ENCODE assay signal across 27 cellular contexts in genomic region chr7:146690987-146691386, GRCh38.
A peak's percentile ranks its signal among the peaks of the same experiment; 100 is the strongest.
DNase-seq lines count a peak whose midpoint lies in the region; ATAC-seq, FAIRE-seq and TF ChIP-seq lines count a peak whose summit lies in the region.
"Had no signal": no experiment of that assay in that cellular context is flagged by ENCODE, and none has a peak within 500 bp of the region (broad histone marks: within the 10 kb centered on the region; RNA-seq: fewer than 3 reads in every experiment).

No MANE protein-coding gene starts in this region.

- peaks cover 0 to 2% of the 10 kb centered on the region in 2 experiments; a peak in 2 of 4 replicates for H3K4me1 ChIP-seq in SK-N-SH (ENCODE audit: control insufficient read depth in 1 of 2, insufficient read depth in 2 of 2, low read depth in 1 of 2, low read length in 1 of 2)
- no peaks in the 10 kb centered on the region for H3K4me1 ChIP-seq in A549
- peaks cover 35% of the 10 kb centered on the region for H3K4me1 ChIP-seq in OCI-LY1 (ENCODE audit: insufficient read depth, low read length, severe bottlenecking)
- no peaks in the 10 kb centered on the region for H3K4me1 ChIP-seq in K562 (replicated peaks in 1 of 2; ENCODE audit: control insufficient read depth in 2 of 2, insufficient read depth in 2 of 2, low read length in 2 of 2)
- H3K4me1 ChIP-seq in GM23248 (ENCODE audit: insufficient read depth): no peaks in the 10 kb centered on the region
- H3K4me1 ChIP-seq in esophagus squamous epithelium: no peaks in the 10 kb centered on the region
- H3K4me1 ChIP-seq: BE2C, BLaER1 had no signal

- H3K27ac ChIP-seq in SK-N-SH (ENCODE audit: low read depth in 2 of 2, low read length in 1 of 2) (no peak overlapping the region), A549 (no peak overlapping the region), OCI-LY1 (ENCODE audit: low read depth, low read length, poor library complexity, severe bottlenecking) (no peak overlapping the region), K562 (ENCODE audit: extremely low read depth, low read depth, low read length) (no peak overlapping the region), GM23248 (no peak overlapping the region), esophagus squamous epithelium (no peak overlapping the region)
- H3K27ac ChIP-seq: 22Rv1, BLaER1 had no signal

- TF ChIP-seq POLR2A in A549 (IDR thresholded peaks at IDR 0.05; ENCODE audit: low read length) (no peak), K562 (conservative IDR thresholded peaks at IDR 0.05) (no peak), esophagus squamous epithelium (IDR thresholded peaks at IDR 0.05) (no peak)

- CTCF ChIA-PET in SK-N-SH (lab: Yijun Ruan, JAX): interaction anchor here (0.9 to 1.0 kb wide), 2 partner anchors 31 to 34 kb away, joined by 3 read pairs; no protein-coding TSS in a partner anchor
- CTCF ChIA-PET in A549 (lab: Yijun Ruan, JAX): no interaction called here
- CTCF ChIA-PET in K562 (lab: Yijun Ruan, JAX; ENCODE audit: low intra/inter-chr PET ratio): no interaction called here

- H3K27me3 ChIP-seq in SK-N-SH (ENCODE audit: insufficient read depth) (no peaks in the 10 kb centered on the region), OCI-LY1 (ENCODE audit: insufficient read depth, low read length) (no peaks in the 10 kb centered on the region), K562 (ENCODE audit: control insufficient read depth in 2 of 2, insufficient read depth in 2 of 2, low read length in 2 of 2) (no peaks in the 10 kb centered on the region), GM23248 (replicated peaks; ENCODE audit: insufficient read depth) (no peaks in the 10 kb centered on the region), esophagus squamous epithelium (no peaks in the 10 kb centered on the region)
- H3K27me3 ChIP-seq: BE2C, BLaER1 had no signal

- TF ChIP-seq EP300 in SK-N-SH (IDR thresholded peaks at IDR 0.05; ENCODE audit: borderline replicate concordance in 1 of 2, low read depth in 1 of 2, low read length in 1 of 2) (no peak), A549 (IDR thresholded peaks at IDR 0.05) (no peak), K562 (IDR thresholded peaks at IDR 0.05; ENCODE audit: low read length) (no peak)

- no peak overlapping the region for H3K4me3 ChIP-seq in SK-N-SH (ENCODE audit: low read depth in 2 of 2, low read length in 1 of 2)
- no peak overlapping the region for H3K4me3 ChIP-seq in A549
- H3K4me3 ChIP-seq in OCI-LY1 (ENCODE audit: low read depth, low read length, poor library complexity, severe bottlenecking): no peak overlapping the region
- H3K4me3 ChIP-seq in K562: no peak overlapping the region
- no peak overlapping the region for H3K4me3 ChIP-seq in GM23248
- no peak overlapping the region for H3K4me3 ChIP-seq in esophagus squamous epithelium
- H3K4me3 ChIP-seq: BLaER1, GM12878 had no signal

- no peaks in the 10 kb centered on the region for H3K79me2 ChIP-seq in SK-N-SH (ENCODE audit: insufficient read depth)
- H3K79me2 ChIP-seq in OCI-LY1 (ENCODE audit: insufficient read depth, low read length): no peaks in the 10 kb centered on the region
- H3K79me2 ChIP-seq in K562 (ENCODE audit: control insufficient read depth, insufficient read depth, low read length): no peaks in the 10 kb centered on the region
- H3K79me2 ChIP-seq in GM23248 (ENCODE audit: insufficient read depth): no peaks in the 10 kb centered on the region

- POLR2A ChIA-PET in SK-N-SH (lab: Yijun Ruan, JAX): no interaction called here
- POLR2A ChIA-PET in A549 (lab: Yijun Ruan, JAX): no interaction called here
- POLR2A ChIA-PET in K562 (lab: Yijun Ruan, JAX): no interaction called here

- in situ Hi-C loops in K562 (cut with MboI): no loop called here
- in situ Hi-C loops in GM23248 (cut with MboI): no loop called here

- no peak for TF ChIP-seq RAD21 in SK-N-SH (IDR thresholded peaks at IDR 0.05; ENCODE audit: low read length)
- TF ChIP-seq RAD21 in A549 (conservative IDR thresholded peaks at IDR 0.05 in 1 of 2, IDR thresholded peaks at IDR 0.05 in 1 of 2): no peak
- no peak for TF ChIP-seq RAD21 in K562 (CRISPR knock-in tag; conservative IDR thresholded peaks at IDR 0.05 in 1 of 2, IDR thresholded peaks at IDR 0.05 in 1 of 2)

- no peaks in the 10 kb centered on the region for H3F3A ChIP-seq in SK-N-SH (replicated peaks; ENCODE audit: insufficient read depth)
- no peaks in the 10 kb centered on the region for H3F3A ChIP-seq in OCI-LY1 (ENCODE audit: insufficient read depth, low read length)
- H3F3A ChIP-seq in GM23248 (ENCODE audit: insufficient read depth): no peaks in the 10 kb centered on the region

- no peak overlapping the region for H2AFZ ChIP-seq in SK-N-SH (ENCODE audit: low read depth)
- H2AFZ ChIP-seq in OCI-LY1 (ENCODE audit: low read length): peak overlapping the region; percentile 98; the same call in 1 of the 2 replicates
- no peak overlapping the region for H2AFZ ChIP-seq in K562 (ENCODE audit: low read depth, low read length)
- no peak overlapping the region for H2AFZ ChIP-seq in GM23248

- BruUV-seq in K562 (replicated peaks; lab: Mats Ljungman, UMichigan): no TSS peak

- H3K9me2 ChIP-seq in SK-N-SH: no peaks in the 10 kb centered on the region
- H3K9me2 ChIP-seq in OCI-LY1 (ENCODE audit: low read depth, low read length): no peaks in the 10 kb centered on the region
- no peaks in the 10 kb centered on the region for H3K9me2 ChIP-seq in GM23248 (ENCODE audit: insufficient read depth)

- H3K9ac ChIP-seq in SK-N-SH (no peak overlapping the region), OCI-LY1 (ENCODE audit: low read length) (no peak overlapping the region), K562 (ENCODE audit: insufficient read depth in 1 of 2, low read depth in 2 of 2, low read length in 2 of 2) (no peak overlapping the region), GM23248 (no peak overlapping the region)
- H3K9ac ChIP-seq: BLaER1 had no signal

- H3K9me1 ChIP-seq in K562 (ENCODE audit: control insufficient read depth, insufficient read depth, low read length): no peaks in the 10 kb centered on the region

- no peaks in the 10 kb centered on the region for H4K20me1 ChIP-seq in SK-N-SH (ENCODE audit: insufficient read depth)
- no peaks in the 10 kb centered on the region for H4K20me1 ChIP-seq in OCI-LY1 (ENCODE audit: insufficient read depth, low read length)
- no peaks in the 10 kb centered on the region for H4K20me1 ChIP-seq in K562 (replicated peaks; ENCODE audit: control insufficient read depth, insufficient read depth, low read length)
- no peaks in the 10 kb centered on the region for H4K20me1 ChIP-seq in GM23248 (ENCODE audit: insufficient read depth)
- H4K20me1 ChIP-seq: BLaER1 had no signal

- H3K4me2 ChIP-seq in SK-N-SH (no peak overlapping the region), A549 (no peak overlapping the region), OCI-LY1 (ENCODE audit: low read length) (no peak overlapping the region), K562 (ENCODE audit: insufficient read depth, low read length) (no peak overlapping the region), GM23248 (ENCODE audit: unreplicated experiment) (no peak overlapping the region)
- H3K4me2 ChIP-seq: BLaER1 had no signal

- no peak for TF ChIP-seq CTCF in SK-N-SH (IDR thresholded peaks at IDR 0.05)
- no peak for TF ChIP-seq CTCF in A549 (IDR thresholded peaks at IDR 0.05)
- TF ChIP-seq CTCF in OCI-LY1 (IDR thresholded peaks at IDR 0.05; ENCODE audit: low read length): no peak
- no peak for TF ChIP-seq CTCF in K562 (IDR thresholded peaks at IDR 0.05 in 2 of 3, conservative IDR thresholded peaks at IDR 0.05 in 1 of 3; ENCODE audit: insufficient read depth in 2 of 3, low read depth in 1 of 3, low read length in 3 of 3)
- no peak for TF ChIP-seq CTCF in esophagus squamous epithelium (IDR thresholded peaks at IDR 0.05)

- no peaks in the 10 kb centered on the region for H3K9me3 ChIP-seq in SK-N-SH
- no peaks in the 10 kb centered on the region for H3K9me3 ChIP-seq in A549
- H3K9me3 ChIP-seq in OCI-LY1 (ENCODE audit: low read length): peaks cover 38% of the 10 kb centered on the region
- no peaks in the 10 kb centered on the region for H3K9me3 ChIP-seq in K562 (replicated peaks; ENCODE audit: control insufficient read depth, insufficient read depth, low read depth, low read length)
- H3K9me3 ChIP-seq in GM23248 (ENCODE audit: low read depth): no peaks in the 10 kb centered on the region
- no peaks in the 10 kb centered on the region for H3K9me3 ChIP-seq in esophagus squamous epithelium
- H3K9me3 ChIP-seq: BE2C, BLaER1 had no signal

- FAIRE-seq in A549 (lab: Jason Lieb, UNC) (no peak), K562 (lab: Jason Lieb, UNC) (no peak)
- FAIRE-seq: GM12878, GM12892, GM18507 had no signal

- no peaks in the 10 kb centered on the region for H3K36me3 ChIP-seq in SK-N-SH (replicated peaks in 1 of 2; ENCODE audit: control insufficient read depth in 1 of 2, insufficient read depth in 2 of 2, low read length in 1 of 2)
- peaks cover 8% of the 10 kb centered on the region; the same call in 1 of the 2 replicates for H3K36me3 ChIP-seq in OCI-LY1 (ENCODE audit: insufficient read depth, low read length)
- H3K36me3 ChIP-seq in K562 (ENCODE audit: control insufficient read depth, insufficient read depth, low read length): no peaks in the 10 kb centered on the region
- no peaks in the 10 kb centered on the region for H3K36me3 ChIP-seq in GM23248 (ENCODE audit: low read depth)
- H3K36me3 ChIP-seq in esophagus squamous epithelium: no peaks in the 10 kb centered on the region
- H3K36me3 ChIP-seq: BE2C, BLaER1 had no signal

- DNase-seq in SK-N-SH (no peak), A549 (ENCODE audit: low read depth in 1 of 2, low spot score in 1 of 2) (no peak), K562 (ENCODE audit: extremely low read depth in 1 of 4, low spot score in 3 of 4) (no peak), cerebellar cortex (ENCODE audit: low spot score) (no peak), GM23248 (no peak), esophagus squamous epithelium (lab: John Stamatoyannopoulos, UW) (no peak)
- DNase-seq: ACHN; BE2C; C1 segment of cervical spinal cord; CD4-positive, alpha-beta memory T cell; CD4-positive, CD25-positive, alpha-beta regulatory T cell; CD8-positive, alpha-beta memory T cell; COR-L47; DMS 273 treated with DMSO at 0.1 percent for 48 hours; DMS153; DMS53; DMS79; DND-41; EL; GDM1 had no signal

- intact Hi-C loops in K562 (cut with micrococcal nuclease): no loop called here
- intact Hi-C loops in esophagus squamous epithelium (cut with DNase I): no loop called here

- 46% methylated on average over 3 of the region's 3 CpGs for WGBS in SK-N-SH (ENCODE audit: low lambda C conversion rate)
- WGBS in A549 (ENCODE audit: missing lambda C conversion rate): 48% methylated on average over 3 of the region's 3 CpGs
- WGBS in K562 (ENCODE audit: insufficient coverage, low coverage, missing lambda C conversion rate): 1% methylated on average over 3 of the region's 3 CpGs
- 16 to 19% methylated on average over 3 of the region's 3 CpGs for WGBS in GM23248 (ENCODE audit: low coverage in 1 of 2, low lambda C conversion rate in 2 of 2, missing lambda C conversion rate in 2 of 2), 2 experiments
- WGBS in esophagus squamous epithelium, 2 donors: 71 to 74% methylated on average over 3 of the region's 3 CpGs

- no peak for ATAC-seq in SK-N-SH treated with all-trans-retinoic acid at 6 μM for 48 hours
- no peak for ATAC-seq in A549
- ATAC-seq in K562: no peak
- ATAC-seq: GM12878 had no signal

TF ChIP-seq in SK-N-SH treated with all-trans-retinoic acid at 6 μM for 48 hours, 23 proteins besides CTCF, POLR2A, EP300 and RAD21 (continues in another document):
- no peak for TF ChIP-seq ZNF70 (CRISPR knock-in tag; IDR thresholded peaks at IDR 0.05)

TF ChIP-seq in K562, 482 proteins besides CTCF, POLR2A, EP300 and RAD21 (continues in another document):
- TF ChIP-seq PRPF4 (IDR thresholded peaks at IDR 0.05; ENCODE audit: insufficient read depth, low read depth, low read length, poor library complexity, severe bottlenecking): no peak
